ENCODE assay signal across 16 cellular contexts in genomic region chr14:68696721-68697495, GRCh38.
DNase-seq lines count a peak whose midpoint lies in the region; TF ChIP-seq lines count a peak whose summit lies in the region.
"Had no signal": no experiment of that assay in that cellular context is flagged by ENCODE, and none has a peak within 500 bp of the region (broad histone marks: within the 10 kb centered on the region; RNA-seq: fewer than 3 reads in every experiment).

No MANE protein-coding gene starts in this region.

- no peak for TF ChIP-seq CTCF in mammary epithelial cell (conservative IDR thresholded peaks at IDR 0.05 in 1 of 2, IDR thresholded peaks at IDR 0.05 in 1 of 2; ENCODE audit: extremely low read depth in 1 of 2, insufficient read depth in 1 of 2, low read depth in 1 of 2, low read length in 2 of 2)

- H3K4ac ChIP-seq in neuronal stem cell (ENCODE audit: low read length), result no peak overlapping the region

- H3K14ac ChIP-seq in neuronal stem cell (ENCODE audit: low read length), result no peak overlapping the region

- no peak overlapping the region for H4K91ac ChIP-seq in neuronal stem cell (ENCODE audit: low read depth, low read length, poor library complexity)

- H3K79me1 ChIP-seq in neuronal stem cell (ENCODE audit: low read depth, low read length), result no peaks in the 10 kb centered on the region

- no peaks in the 10 kb centered on the region for H3K9me3 Mint-ChIP-seq in activated naive CD4-positive, alpha-beta T cell treated with anti-CD3 and anti-CD28 coated beads, Interleukin-2, amount 10 ng/mL, durations not matched to agents 7 days and 5 days

- H2BK5ac ChIP-seq in neuronal stem cell (ENCODE audit: low read length), result no peak overlapping the region

- no peaks in the 10 kb centered on the region for H3K79me2 ChIP-seq in mammary epithelial cell (ENCODE audit: insufficient read depth, low read length)

- H3K27me3 ChIP-seq in mammary epithelial cell (ENCODE audit: insufficient read depth, low read length), result no peaks in the 10 kb centered on the region
- no peaks in the 10 kb centered on the region for H3K27me3 ChIP-seq in neuronal stem cell (ENCODE audit: control insufficient read depth in 3 of 3, insufficient read depth in 3 of 3, low read depth in 1 of 3, low read length in 3 of 3)

- H3K9ac ChIP-seq in mammary epithelial cell (ENCODE audit: insufficient read depth, low read length) (no peak overlapping the region), neuronal stem cell (ENCODE audit: low read depth, low read length, poor library complexity) (no peak overlapping the region)
- H3K9ac ChIP-seq: SK-N-SH had no signal

- peaks cover 14% of the 10 kb centered on the region for H3K27me3 Mint-ChIP-seq in activated naive CD4-positive, alpha-beta T cell treated with anti-CD3 and anti-CD28 coated beads, Interleukin-2, amount 10 ng/mL, durations not matched to agents 7 days and 5 days
- H3K27me3 Mint-ChIP-seq: CD4-positive, CD25-positive, alpha-beta regulatory T cell had no signal

- H3K4me3 ChIP-seq in mammary epithelial cell (replicated peaks in 1 of 3; ENCODE audit: insufficient read depth in 1 of 3, low read depth in 2 of 3, low read length in 3 of 3) (no peak overlapping the region), neuronal stem cell (ENCODE audit: low read length in 2 of 2) (no peak overlapping the region)
- H3K4me3 ChIP-seq: GM12878 had no signal

- H3K27ac ChIP-seq in mammary epithelial cell (ENCODE audit: insufficient read depth, low read depth, low read length), result peak overlapping the region; percentile 89
- no peak overlapping the region for H3K27ac ChIP-seq in neuronal stem cell (replicated peaks; ENCODE audit: low read length)

- H3K4me2 ChIP-seq in mammary epithelial cell (ENCODE audit: insufficient read depth, low read depth, low read length) (no peak overlapping the region), neuronal stem cell (ENCODE audit: insufficient read depth, low read length, poor library complexity, severe bottlenecking) (no peak overlapping the region)
- H3K4me2 ChIP-seq: SK-N-SH had no signal

- H3K18ac ChIP-seq in neuronal stem cell (ENCODE audit: low read length), result peak overlapping the region; percentile 2

- no peaks in the 10 kb centered on the region for H4K20me1 ChIP-seq in mammary epithelial cell (ENCODE audit: insufficient read depth, low read length)

- peaks cover 32% of the 10 kb centered on the region for H3K4me1 ChIP-seq in mammary epithelial cell (ENCODE audit: insufficient read depth, low read length)
- peaks cover 0 to 2% of the 10 kb centered on the region in 2 donors for H3K4me1 ChIP-seq in neuronal stem cell (ENCODE audit: control insufficient read depth in 2 of 2, insufficient read depth in 1 of 2, low read depth in 1 of 2, low read length in 2 of 2)

- intact Hi-C loops in mammary epithelial cell (cut with micrococcal nuclease), result no loop called here

- no peak overlapping the region for H3K23ac ChIP-seq in neuronal stem cell (ENCODE audit: low read depth, low read length, poor library complexity)

- no peak overlapping the region for H3K27ac Mint-ChIP-seq in activated naive CD4-positive, alpha-beta T cell treated with anti-CD3 and anti-CD28 coated beads, Interleukin-2, amount 10 ng/mL, durations not matched to agents 7 days and 5 days

- H2AFZ ChIP-seq in mammary epithelial cell (ENCODE audit: low read depth, low read length) (no peak overlapping the region), neuronal stem cell (ENCODE audit: low read length) (no peak overlapping the region)

- CTCF ChIA-PET in activated naive CD4-positive, alpha-beta T cell treated with anti-CD3 and anti-CD28 coated beads, Interleukin-2, amount 10 ng/mL, durations not matched to agents 7 days and 5 days (lab: Charles Lee), result no interaction called here
- CTCF ChIA-PET in mammary epithelial cell (lab: Charles Lee; ENCODE audit: low non-redundant PET), result no interaction called here

- peak; percentile 14 for DNase-seq in activated naive CD4-positive, alpha-beta T cell treated with anti-CD3 and anti-CD28 coated beads, Interleukin-2, amount 10 ng/mL, durations not matched to agents 7 days and 5 days
- DNase-seq in activated naive CD4-positive, alpha-beta T cell (lab: John Stamatoyannopoulos, UW), result no peak
- DNase-seq in mammary epithelial cell (no peak), neuronal stem cell (ENCODE audit: low spot score) (no peak), HuH-7 (ENCODE audit: low spot score) (no peak), nucleus accumbens (lab: John Stamatoyannopoulos, UW) (no peak), AG08396 (ENCODE audit: low spot score) (no peak), NCI-H2081 treated with DMSO at 0.1 percent for 48 hours (lab: John Stamatoyannopoulos, UW) (no peak)
- DNase-seq: AML-193; Calu3; CD4-positive, CD25-positive, alpha-beta regulatory T cell; NCI-H446; NCI-H748 treated with DMSO at 0.1 percent for 48 hours; Right ventricle myocardium superior; SK-N-SH had no signal

- 94% methylated on average over 6 of the region's 6 CpGs for WGBS in mammary epithelial cell (ENCODE audit: low coverage, missing lambda C conversion rate)
- WGBS in neuronal stem cell (ENCODE audit: extremely low coverage in 2 of 2, insufficient read length in 2 of 2, insufficient replicate concordance in 1 of 2), 2 donors, result no CpG with 5 or more reads among the region's 6 CpGs

- no peaks in the 10 kb centered on the region for H3K36me3 ChIP-seq in mammary epithelial cell (ENCODE audit: insufficient read depth, low read length)
- no peaks in the 10 kb centered on the region for H3K36me3 ChIP-seq in neuronal stem cell (replicated peaks in 1 of 2; ENCODE audit: control insufficient read depth in 2 of 2, insufficient read depth in 2 of 2, low read length in 2 of 2)

- H3K4me1 Mint-ChIP-seq in activated naive CD4-positive, alpha-beta T cell treated with anti-CD3 and anti-CD28 coated beads, Interleukin-2, amount 10 ng/mL, durations not matched to agents 7 days and 5 days, result peaks cover 9% of the 10 kb centered on the region

- no peak overlapping the region for H4K8ac ChIP-seq in neuronal stem cell (ENCODE audit: low read depth, low read length)

- H2BK120ac ChIP-seq in neuronal stem cell (ENCODE audit: low read depth, low read length), result no peak overlapping the region

- no TSS peak for BruUV-seq in mammary epithelial cell (replicated peaks; lab: Mats Ljungman, UMichigan)

- peaks cover 6% of the 10 kb centered on the region for H3K9me3 ChIP-seq in mammary epithelial cell (replicated peaks; ENCODE audit: insufficient read depth, low read length)
- peaks cover 5 to 9% of the 10 kb centered on the region in 2 donors for H3K9me3 ChIP-seq in neuronal stem cell (replicated peaks in 1 of 2; ENCODE audit: control insufficient read depth in 2 of 2, insufficient read depth in 1 of 2, low read depth in 1 of 2, low read length in 2 of 2)
- H3K9me3 ChIP-seq: SK-N-SH had no signal

- in situ Hi-C loops in mammary epithelial cell (cut with MboI; ENCODE audit: low sequenced_read_pairs in 2 of 2), result no loop called here

- H3K36me3 Mint-ChIP-seq in activated naive CD4-positive, alpha-beta T cell treated with anti-CD3 and anti-CD28 coated beads, Interleukin-2, amount 10 ng/mL, durations not matched to agents 7 days and 5 days, result no peaks in the 10 kb centered on the region

- no peak overlapping the region for H2BK15ac ChIP-seq in neuronal stem cell (ENCODE audit: low read length)

- H3K4me3 Mint-ChIP-seq in activated naive CD4-positive, alpha-beta T cell treated with anti-CD3 and anti-CD28 coated beads, Interleukin-2, amount 10 ng/mL, durations not matched to agents 7 days and 5 days, result no peak overlapping the region
- H3K4me3 Mint-ChIP-seq: CD4-positive, CD25-positive, alpha-beta regulatory T cell had no signal

- H2AK5ac ChIP-seq in neuronal stem cell (ENCODE audit: low read depth, low read length), result peak overlapping the region; percentile 27

- no peak overlapping the region for H2BK12ac ChIP-seq in neuronal stem cell (ENCODE audit: low read length)

- dilution Hi-C loops in mammary epithelial cell (cut with HindIII; ENCODE audit: low sequenced_read_pairs), result no loop called here
